1 cellular context compared by ENCODE assay signal in genomic region chr1:246724001-246724724, GRCh38.
TF ChIP-seq lines count a peak whose summit lies in the region.

A gene with protein sequence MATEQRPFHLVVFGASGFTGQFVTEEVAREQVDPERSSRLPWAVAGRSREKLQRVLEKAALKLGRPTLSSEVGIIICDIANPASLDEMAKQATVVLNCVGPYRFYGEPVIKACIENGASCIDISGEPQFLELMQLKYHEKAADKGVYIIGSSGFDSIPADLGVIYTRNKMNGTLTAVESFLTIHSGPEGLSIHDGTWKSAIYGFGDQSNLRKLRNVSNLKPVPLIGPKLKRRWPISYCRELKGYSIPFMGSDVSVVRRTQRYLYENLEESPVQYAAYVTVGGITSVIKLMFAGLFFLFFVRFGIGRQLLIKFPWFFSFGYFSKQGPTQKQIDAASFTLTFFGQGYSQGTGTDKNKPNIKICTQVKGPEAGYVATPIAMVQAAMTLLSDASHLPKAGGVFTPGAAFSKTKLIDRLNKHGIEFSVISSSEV (plus strand): TSS chr1:246724409. CDS start chr1:246724423, 14 bp downstream.

TF ChIP-seq in K562, 482 proteins besides CTCF, POLR2A, EP300 and RAD21 (continued from another document):
- TF ChIP-seq RCOR1 (IDR thresholded peaks at IDR 0.05; ENCODE audit: borderline replicate concordance in 1 of 2, low read depth in 2 of 2, low read length in 2 of 2) (peak in 1 of 2 experiments; percentile 19; a peak in 1 of 4 replicates), GTF2E2 (tag; IDR thresholded peaks at IDR 0.05) (peak; percentile 58; the same call in 1 of the 2 replicates), CCAR2 (IDR thresholded peaks at IDR 0.05; ENCODE audit: low read depth, low read length) (no peak), DPF2 (IDR thresholded peaks at IDR 0.05) (no peak), YBX1 (IDR thresholded peaks at IDR 0.05) (no peak), HDAC8 (tag; IDR thresholded peaks at IDR 0.05) (no peak), ARID3B (CRISPR knock-in tag; IDR thresholded peaks at IDR 0.05; ENCODE audit: borderline replicate concordance) (no peak), HEY1 (CRISPR knock-in tag; IDR thresholded peaks at IDR 0.05; ENCODE audit: borderline replicate concordance) (no peak), FOXJ3 (CRISPR knock-in tag; IDR thresholded peaks at IDR 0.05) (no peak), ZNF232 (CRISPR knock-in tag; IDR thresholded peaks at IDR 0.05) (no peak; the same call in 1 of the 2 replicates), ZNF197 (CRISPR knock-in tag; IDR thresholded peaks at IDR 0.05; ENCODE audit: low read depth) (no peak), E2F3 (CRISPR knock-in tag; IDR thresholded peaks at IDR 0.05) (no peak), ZNF445 (CRISPR knock-in tag; IDR thresholded peaks at IDR 0.05; ENCODE audit: low read depth) (no peak), PTBP1 (IDR thresholded peaks at IDR 0.05; ENCODE audit: low read depth, low read length) (no peak), NONO (IDR thresholded peaks at IDR 0.05; ENCODE audit: low read depth in 2 of 2, low read length in 1 of 2) (peak; percentile 67 to 82; a peak in 3 of 4 replicates), CREB3 (tag; conservative IDR thresholded peaks at IDR 0.05; ENCODE audit: low read depth) (no peak), NR2C2 (CRISPR knock-in tag; IDR thresholded peaks at IDR 0.05) (no peak), NR2C2 (tag; IDR thresholded peaks at IDR 0.05) (peak; percentile 68), SMARCB1 (IDR thresholded peaks at IDR 0.05; ENCODE audit: insufficient read length, low read depth) (no peak), BHLHE40 (IDR thresholded peaks at IDR 0.05; ENCODE audit: low read length) (peak; percentile 36; the same call in 1 of the 2 replicates), RBM17 (IDR thresholded peaks at IDR 0.05; ENCODE audit: borderline replicate concordance, low read depth, low read length) (no peak), XRCC3 (IDR thresholded peaks at IDR 0.05) (no peak), ARID1B (IDR thresholded peaks at IDR 0.05) (no peak), CBX3 (IDR thresholded peaks at IDR 0.05; ENCODE audit: borderline replicate concordance in 1 of 2, low read length in 2 of 2) (no peak; a peak in 1 of 3 replicates), SRSF3 (IDR thresholded peaks at IDR 0.05; ENCODE audit: insufficient read depth, low read length) (no peak), SMAD3 (CRISPR knock-in tag; conservative IDR thresholded peaks at IDR 0.05) (no peak), ZFX (CRISPR knock-in tag; IDR thresholded peaks at IDR 0.05) (peak; percentile 97), SLC30A9 (CRISPR knock-in tag; IDR thresholded peaks at IDR 0.05) (no peak), NRF1 (conservative IDR thresholded peaks at IDR 0.05 in 1 of 2, IDR thresholded peaks at IDR 0.05 in 1 of 2) (peak; percentile 86 to 89), KDM4B (IDR thresholded peaks at IDR 0.05; ENCODE audit: borderline replicate concordance in 2 of 2, low read depth in 1 of 2) (no peak), SIX5 (IDR thresholded peaks at IDR 0.05; ENCODE audit: borderline replicate concordance in 1 of 2, insufficient read depth in 1 of 2, low read depth in 1 of 2, low read length in 2 of 2) (no peak), FOXK1 (CRISPR knock-in tag; IDR thresholded peaks at IDR 0.05; ENCODE audit: borderline replicate concordance) (0 out of 2 replicates have a peak, but pooled peaks have one; percentile 29), STAT5B (CRISPR knock-in tag; IDR thresholded peaks at IDR 0.05) (no peak), ZBTB9 (CRISPR knock-in tag; IDR thresholded peaks at IDR 0.05) (peak; percentile 48; the same call in 1 of the 2 replicates), EGR1 (conservative IDR thresholded peaks at IDR 0.05) (peak; percentile 76), CTBP1 (IDR thresholded peaks at IDR 0.05; ENCODE audit: borderline replicate concordance) (peak; percentile 72), JUND (IDR thresholded peaks at IDR 0.05; ENCODE audit: borderline replicate concordance, low read depth, low read length) (no peak), JUND (tag; IDR thresholded peaks at IDR 0.05; ENCODE audit: borderline replicate concordance, low read depth, low read length) (no peak), ERF (CRISPR knock-in tag; IDR thresholded peaks at IDR 0.05) (no peak), FOXJ2 (tag; IDR thresholded peaks at IDR 0.05) (no peak), NFATC3 (IDR thresholded peaks at IDR 0.05) (no peak), CBX1 (IDR thresholded peaks at IDR 0.05; ENCODE audit: low read depth) (peak; percentile 56; the same call in 1 of the 2 replicates), EHMT2 (IDR thresholded peaks at IDR 0.05) (no peak), ZBED1 (IDR thresholded peaks at IDR 0.05) (peak; percentile 47; the same call in 1 of the 2 replicates)
- TF ChIP-seq, protein P1, sequence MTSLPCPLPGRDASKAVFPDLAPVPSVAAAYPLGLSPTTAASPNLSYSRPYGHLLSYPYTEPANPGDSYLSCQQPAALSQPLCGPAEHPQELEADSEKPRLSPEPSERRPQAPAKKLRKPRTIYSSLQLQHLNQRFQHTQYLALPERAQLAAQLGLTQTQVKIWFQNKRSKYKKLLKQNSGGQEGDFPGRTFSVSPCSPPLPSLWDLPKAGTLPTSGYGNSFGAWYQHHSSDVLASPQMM (CRISPR knock-in tag; IDR thresholded peaks at IDR 0.05) = no peak
- TF ChIP-seq, protein P2, sequence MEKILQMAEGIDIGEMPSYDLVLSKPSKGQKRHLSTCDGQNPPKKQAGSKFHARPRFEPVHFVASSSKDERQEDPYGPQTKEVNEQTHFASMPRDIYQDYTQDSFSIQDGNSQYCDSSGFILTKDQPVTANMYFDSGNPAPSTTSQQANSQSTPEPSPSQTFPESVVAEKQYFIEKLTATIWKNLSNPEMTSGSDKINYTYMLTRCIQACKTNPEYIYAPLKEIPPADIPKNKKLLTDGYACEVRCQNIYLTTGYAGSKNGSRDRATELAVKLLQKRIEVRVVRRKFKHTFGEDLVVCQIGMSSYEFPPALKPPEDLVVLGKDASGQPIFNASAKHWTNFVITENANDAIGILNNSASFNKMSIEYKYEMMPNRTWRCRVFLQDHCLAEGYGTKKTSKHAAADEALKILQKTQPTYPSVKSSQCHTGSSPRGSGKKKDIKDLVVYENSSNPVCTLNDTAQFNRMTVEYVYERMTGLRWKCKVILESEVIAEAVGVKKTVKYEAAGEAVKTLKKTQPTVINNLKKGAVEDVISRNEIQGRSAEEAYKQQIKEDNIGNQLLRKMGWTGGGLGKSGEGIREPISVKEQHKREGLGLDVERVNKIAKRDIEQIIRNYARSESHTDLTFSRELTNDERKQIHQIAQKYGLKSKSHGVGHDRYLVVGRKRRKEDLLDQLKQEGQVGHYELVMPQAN (IDR thresholded peaks at IDR 0.05; ENCODE audit: borderline replicate concordance) = no peak
- TF ChIP-seq, protein P3, sequence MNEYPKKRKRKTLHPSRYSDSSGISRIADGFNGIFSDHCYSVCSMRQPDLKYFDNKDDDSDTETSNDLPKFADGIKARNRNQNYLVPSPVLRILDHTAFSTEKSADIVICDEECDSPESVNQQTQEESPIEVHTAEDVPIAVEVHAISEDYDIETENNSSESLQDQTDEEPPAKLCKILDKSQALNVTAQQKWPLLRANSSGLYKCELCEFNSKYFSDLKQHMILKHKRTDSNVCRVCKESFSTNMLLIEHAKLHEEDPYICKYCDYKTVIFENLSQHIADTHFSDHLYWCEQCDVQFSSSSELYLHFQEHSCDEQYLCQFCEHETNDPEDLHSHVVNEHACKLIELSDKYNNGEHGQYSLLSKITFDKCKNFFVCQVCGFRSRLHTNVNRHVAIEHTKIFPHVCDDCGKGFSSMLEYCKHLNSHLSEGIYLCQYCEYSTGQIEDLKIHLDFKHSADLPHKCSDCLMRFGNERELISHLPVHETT (CRISPR knock-in tag; conservative IDR thresholded peaks at IDR 0.05 in 1 of 2, IDR thresholded peaks at IDR 0.05 in 1 of 2) = no peak; a peak in 1 of 4 replicates
- TF ChIP-seq, protein P4, sequence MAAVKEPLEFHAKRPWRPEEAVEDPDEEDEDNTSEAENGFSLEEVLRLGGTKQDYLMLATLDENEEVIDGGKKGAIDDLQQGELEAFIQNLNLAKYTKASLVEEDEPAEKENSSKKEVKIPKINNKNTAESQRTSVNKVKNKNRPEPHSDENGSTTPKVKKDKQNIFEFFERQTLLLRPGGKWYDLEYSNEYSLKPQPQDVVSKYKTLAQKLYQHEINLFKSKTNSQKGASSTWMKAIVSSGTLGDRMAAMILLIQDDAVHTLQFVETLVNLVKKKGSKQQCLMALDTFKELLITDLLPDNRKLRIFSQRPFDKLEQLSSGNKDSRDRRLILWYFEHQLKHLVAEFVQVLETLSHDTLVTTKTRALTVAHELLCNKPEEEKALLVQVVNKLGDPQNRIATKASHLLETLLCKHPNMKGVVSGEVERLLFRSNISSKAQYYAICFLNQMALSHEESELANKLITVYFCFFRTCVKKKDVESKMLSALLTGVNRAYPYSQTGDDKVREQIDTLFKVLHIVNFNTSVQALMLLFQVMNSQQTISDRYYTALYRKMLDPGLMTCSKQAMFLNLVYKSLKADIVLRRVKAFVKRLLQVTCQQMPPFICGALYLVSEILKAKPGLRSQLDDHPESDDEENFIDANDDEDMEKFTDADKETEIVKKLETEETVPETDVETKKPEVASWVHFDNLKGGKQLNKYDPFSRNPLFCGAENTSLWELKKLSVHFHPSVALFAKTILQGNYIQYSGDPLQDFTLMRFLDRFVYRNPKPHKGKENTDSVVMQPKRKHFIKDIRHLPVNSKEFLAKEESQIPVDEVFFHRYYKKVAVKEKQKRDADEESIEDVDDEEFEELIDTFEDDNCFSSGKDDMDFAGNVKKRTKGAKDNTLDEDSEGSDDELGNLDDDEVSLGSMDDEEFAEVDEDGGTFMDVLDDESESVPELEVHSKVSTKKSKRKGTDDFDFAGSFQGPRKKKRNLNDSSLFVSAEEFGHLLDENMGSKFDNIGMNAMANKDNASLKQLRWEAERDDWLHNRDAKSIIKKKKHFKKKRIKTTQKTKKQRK (IDR thresholded peaks at IDR 0.05; ENCODE audit: borderline replicate concordance, low read depth, low read length) = no peak
- TF ChIP-seq, protein P5, sequence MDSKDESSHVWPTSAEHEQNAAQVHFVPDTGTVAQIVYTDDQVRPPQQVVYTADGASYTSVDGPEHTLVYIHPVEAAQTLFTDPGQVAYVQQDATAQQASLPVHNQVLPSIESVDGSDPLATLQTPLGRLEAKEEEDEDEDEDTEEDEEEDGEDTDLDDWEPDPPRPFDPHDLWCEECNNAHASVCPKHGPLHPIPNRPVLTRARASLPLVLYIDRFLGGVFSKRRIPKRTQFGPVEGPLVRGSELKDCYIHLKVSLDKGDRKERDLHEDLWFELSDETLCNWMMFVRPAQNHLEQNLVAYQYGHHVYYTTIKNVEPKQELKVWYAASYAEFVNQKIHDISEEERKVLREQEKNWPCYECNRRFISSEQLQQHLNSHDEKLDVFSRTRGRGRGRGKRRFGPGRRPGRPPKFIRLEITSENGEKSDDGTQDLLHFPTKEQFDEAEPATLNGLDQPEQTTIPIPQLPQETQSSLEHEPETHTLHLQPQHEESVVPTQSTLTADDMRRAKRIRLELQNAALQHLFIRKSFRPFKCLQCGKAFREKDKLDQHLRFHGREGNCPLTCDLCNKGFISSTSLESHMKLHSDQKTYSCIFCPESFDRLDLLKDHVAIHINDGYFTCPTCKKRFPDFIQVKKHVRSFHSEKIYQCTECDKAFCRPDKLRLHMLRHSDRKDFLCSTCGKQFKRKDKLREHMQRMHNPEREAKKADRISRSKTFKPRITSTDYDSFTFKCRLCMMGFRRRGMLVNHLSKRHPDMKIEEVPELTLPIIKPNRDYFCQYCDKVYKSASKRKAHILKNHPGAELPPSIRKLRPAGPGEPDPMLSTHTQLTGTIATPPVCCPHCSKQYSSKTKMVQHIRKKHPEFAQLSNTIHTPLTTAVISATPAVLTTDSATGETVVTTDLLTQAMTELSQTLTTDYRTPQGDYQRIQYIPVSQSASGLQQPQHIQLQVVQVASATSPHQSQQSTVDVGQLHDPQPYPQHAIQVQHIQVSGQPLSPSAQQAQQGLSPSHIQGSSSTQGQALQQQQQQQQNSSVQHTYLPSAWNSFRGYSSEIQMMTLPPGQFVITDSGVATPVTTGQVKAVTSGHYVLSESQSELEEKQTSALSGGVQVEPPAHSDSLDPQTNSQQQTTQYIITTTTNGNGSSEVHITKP (IDR thresholded peaks at IDR 0.05; ENCODE audit: partially characterized antibody) = no peak
TF ChIP-seq in K562: peak in this region for 66.
